Comparison of ENCODE assay signal across 14 cellular contexts in the genomic region with DNA sequence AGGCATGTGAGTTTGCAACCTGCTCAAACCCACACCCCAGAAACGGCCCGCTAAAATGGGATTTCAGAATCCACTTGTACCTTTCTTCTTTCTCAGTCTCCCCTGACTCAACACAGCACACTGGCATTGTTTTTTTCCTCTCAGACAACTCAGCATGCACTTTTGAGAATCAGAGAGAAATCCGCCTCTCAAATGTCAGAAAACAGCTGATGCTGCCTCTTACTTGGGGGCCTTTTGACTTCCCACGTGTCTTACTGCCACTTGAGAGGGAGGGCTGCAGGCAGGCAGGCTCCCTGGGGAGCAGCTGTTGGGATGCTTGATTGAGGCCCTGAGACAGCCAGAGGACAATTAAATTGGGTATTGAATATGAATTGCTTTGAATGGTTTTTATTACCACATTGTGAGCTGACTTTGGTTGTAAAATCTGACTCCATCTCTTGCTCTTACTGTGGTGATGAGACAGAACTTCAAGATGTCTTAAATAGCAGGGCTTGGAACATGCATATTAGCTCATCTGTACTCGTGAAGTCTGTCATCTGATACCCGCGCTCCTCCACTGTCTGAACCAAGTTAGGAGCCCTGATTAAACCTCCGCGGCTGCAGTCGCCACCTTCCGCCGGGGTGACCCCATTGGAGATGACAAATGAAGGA.
DNase-seq lines count a peak whose midpoint lies in the region; ATAC-seq and TF ChIP-seq lines count a peak whose summit lies in the region.
"Had no signal": no experiment of that assay in that cellular context is flagged by ENCODE, and none has a peak within 500 bp of the region (broad histone marks: within the 10 kb centered on the region; RNA-seq: fewer than 3 reads in every experiment).

No MANE protein-coding gene starts in this region.

- CTCF ChIA-PET in IMR-90 (lab: Yijun Ruan, JAX): interaction anchor here (0.5 to 0.8 kb wide), 3 partner anchors 11 to 257 kb away, joined by 3 to 5 read pairs (median 4); no protein-coding TSS in a partner anchor

- POLR2A ChIA-PET in IMR-90 (lab: Charles Lee; ENCODE audit: unreplicated experiment): no interaction called here

- no peak overlapping the region for H2BK5ac ChIP-seq in IMR-90 (ENCODE audit: low read depth, low read length, poor library complexity, severe bottlenecking)

- no peak overlapping the region for H2BK15ac ChIP-seq in IMR-90 (ENCODE audit: low read depth, low read length)

- peak overlapping the region; percentile 13 for H3K4me3 Mint-ChIP-seq in T-helper 2 cell treated with Interferon-gamma antibody and Interleukin-4, amounts not matched to agents 5 μg/mL and 100 μg/mL, for 36 hours
- H3K4me3 Mint-ChIP-seq: naive B cell had no signal

- H3K4me1 Mint-ChIP-seq in T-helper 2 cell treated with Interferon-gamma antibody and Interleukin-4, amounts not matched to agents 5 μg/mL and 100 μg/mL, for 36 hours (ENCODE audit: low read depth): peaks cover 38% of the 10 kb centered on the region

- H3K4ac ChIP-seq in IMR-90 (ENCODE audit: low read depth, low read length): no peak overlapping the region

- H2BK20ac ChIP-seq in IMR-90 (ENCODE audit: low read depth, low read length): no peak overlapping the region

- H3K27ac ChIP-seq in IMR-90 (ENCODE audit: insufficient read depth, low read length): no peak overlapping the region
- H3K27ac ChIP-seq: 22Rv1 had no signal

- no peaks in the 10 kb centered on the region for H3K9me3 Mint-ChIP-seq in T-helper 2 cell treated with Interferon-gamma antibody and Interleukin-4, amounts not matched to agents 5 μg/mL and 100 μg/mL, for 36 hours

- in situ Hi-C loops in IMR-90 (cut with MboI; ENCODE audit: low sequenced_read_pairs): no loop called here

- intact Hi-C loops in IMR-90 (cut with micrococcal nuclease): no loop called here

- H3K18ac ChIP-seq in IMR-90 (ENCODE audit: low read depth, low read length): no peak overlapping the region

- no peak overlapping the region for H3K56ac ChIP-seq in IMR-90 (ENCODE audit: extremely low read depth, insufficient read depth, low read length)

- no peak overlapping the region for H4K5ac ChIP-seq in IMR-90 (ENCODE audit: low read depth, low read length)

- no TSS peak for BruUV-seq in IMR-90 (replicated peaks; lab: Mats Ljungman, UMichigan)

- H3K36me3 Mint-ChIP-seq in T-helper 2 cell treated with Interferon-gamma antibody and Interleukin-4, amounts not matched to agents 5 μg/mL and 100 μg/mL, for 36 hours (ENCODE audit: low read depth): no peaks in the 10 kb centered on the region

- TF ChIP-seq CTCF in IMR-90 (conservative IDR thresholded peaks at IDR 0.05; ENCODE audit: low read depth, low read length): no peak

- ATAC-seq in IMR-90 (ENCODE audit: low read depth): no peak
- ATAC-seq in HG02973 (IDR thresholded peaks at IDR 0.05; ENCODE audit: unreplicated experiment): no peak
- ATAC-seq in GM18868 (IDR thresholded peaks at IDR 0.05; ENCODE audit: unreplicated experiment): no peak

- H3K27ac Mint-ChIP-seq in T-helper 2 cell treated with Interferon-gamma antibody and Interleukin-4, amounts not matched to agents 5 μg/mL and 100 μg/mL, for 36 hours: peak overlapping the region; percentile 70
- H3K27ac Mint-ChIP-seq: naive B cell had no signal

- H2AK9ac ChIP-seq in IMR-90 (replicated peaks; ENCODE audit: low read depth, low read length, poor library complexity): no peak overlapping the region

- no peak overlapping the region for H4K91ac ChIP-seq in IMR-90 (ENCODE audit: insufficient read depth, low read depth, low read length)

- no peak overlapping the region for H3K23ac ChIP-seq in IMR-90 (ENCODE audit: low read depth, low read length)

- peaks cover 7% of the 10 kb centered on the region; the same call in 1 of the 2 replicates for H3K4me1 ChIP-seq in IMR-90 (ENCODE audit: control insufficient read depth, insufficient read depth, low read length)

- no peak overlapping the region for H3K4me3 ChIP-seq in IMR-90 (ENCODE audit: insufficient read depth, low read depth, low read length)

- no peak overlapping the region for H2AFZ ChIP-seq in IMR-90 (replicated peaks; ENCODE audit: low read length, poor library complexity)

- no peak for TF ChIP-seq RAD21 in IMR-90 (IDR thresholded peaks at IDR 0.05; ENCODE audit: low read length)

- 65% methylated on average over 4 of the region's 12 CpGs; no CpG with 5 or more reads in 1 of the 2 experiments for WGBS in IMR-90 (ENCODE audit: extremely low coverage in 2 of 2, insufficient read length in 1 of 2), 2 experiments

- TF ChIP-seq POLR2A in IMR-90 (IDR thresholded peaks at IDR 0.05; ENCODE audit: low read depth, low read length): no peak

- H2BK120ac ChIP-seq in IMR-90 (ENCODE audit: low read depth, low read length): no peak overlapping the region

- no peak overlapping the region for H3K14ac ChIP-seq in IMR-90 (replicated peaks; ENCODE audit: low read depth, low read length)

- DNase-seq in DMS 273 (lab: John Stamatoyannopoulos, UW; ENCODE audit: unreplicated experiment) (peak; percentile 2), DMS 273 treated with DMSO at 0.1 percent for 48 hours (lab: John Stamatoyannopoulos, UW) (no peak), IMR-90 (peak; percentile 19), iris pigment epithelial cell (ENCODE audit: low read depth) (peak; percentile 22), putamen (ENCODE audit: low spot score) (no peak)
- peak; percentile 48 for DNase-seq in T-helper 2 cell treated with Interferon-gamma antibody and Interleukin-4, amounts not matched to agents 5 μg/mL and 100 μg/mL, for 36 hours (ENCODE audit: low spot score)
- DNase-seq: DMS153, islet precursor cell, Kasumi-1, naive B cell, small intestine had no signal

- peaks cover 6% of the 10 kb centered on the region for H3K27me3 Mint-ChIP-seq in T-helper 2 cell treated with Interferon-gamma antibody and Interleukin-4, amounts not matched to agents 5 μg/mL and 100 μg/mL, for 36 hours (ENCODE audit: low read depth)

- H2AK5ac ChIP-seq in IMR-90 (ENCODE audit: low read depth, low read length): no peak overlapping the region

- H3K9me1 ChIP-seq in IMR-90 (ENCODE audit: insufficient read depth, low read length): peaks cover under 1% of the 10 kb centered on the region

- no peak overlapping the region for H3K4me2 ChIP-seq in IMR-90 (ENCODE audit: low read depth, low read length)

- dilution Hi-C loops in IMR-90 (cut with HindIII; ENCODE audit: low sequenced_read_pairs, unreplicated experiment): no loop called here

- H4K8ac ChIP-seq in IMR-90 (ENCODE audit: low read depth in 2 of 2, low read length in 2 of 2): no peak overlapping the region

- no peaks in the 10 kb centered on the region for H3K36me3 ChIP-seq in IMR-90 (ENCODE audit: control insufficient read depth, insufficient read depth, low read length)

- H4K20me1 ChIP-seq in IMR-90 (ENCODE audit: insufficient read depth, low read length): no peaks in the 10 kb centered on the region

- H3K79me1 ChIP-seq in IMR-90 (ENCODE audit: low read depth in 1 of 2, low read length in 2 of 2): no peaks in the 10 kb centered on the region

- peaks cover 7% of the 10 kb centered on the region for H3K27me3 ChIP-seq in IMR-90 (ENCODE audit: control insufficient read depth, insufficient read depth, low read length)

- no peaks in the 10 kb centered on the region for H3K9me3 ChIP-seq in IMR-90 (ENCODE audit: control insufficient read depth, insufficient read depth, low read length)

- no peak overlapping the region for H3K9ac ChIP-seq in IMR-90 (ENCODE audit: low read depth, low read length)

TF ChIP-seq in IMR-90, 13 proteins besides CTCF, POLR2A, EP300 and RAD21:
- TF ChIP-seq SMC3 (IDR thresholded peaks at IDR 0.05; ENCODE audit: low read depth, low read length): no peak
- TF ChIP-seq, protein P1, sequence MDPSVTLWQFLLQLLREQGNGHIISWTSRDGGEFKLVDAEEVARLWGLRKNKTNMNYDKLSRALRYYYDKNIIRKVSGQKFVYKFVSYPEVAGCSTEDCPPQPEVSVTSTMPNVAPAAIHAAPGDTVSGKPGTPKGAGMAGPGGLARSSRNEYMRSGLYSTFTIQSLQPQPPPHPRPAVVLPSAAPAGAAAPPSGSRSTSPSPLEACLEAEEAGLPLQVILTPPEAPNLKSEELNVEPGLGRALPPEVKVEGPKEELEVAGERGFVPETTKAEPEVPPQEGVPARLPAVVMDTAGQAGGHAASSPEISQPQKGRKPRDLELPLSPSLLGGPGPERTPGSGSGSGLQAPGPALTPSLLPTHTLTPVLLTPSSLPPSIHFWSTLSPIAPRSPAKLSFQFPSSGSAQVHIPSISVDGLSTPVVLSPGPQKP (IDR thresholded peaks at IDR 0.05; ENCODE audit: borderline replicate concordance, low read depth, low read length): no peak
- no peak for TF ChIP-seq RFX5 (IDR thresholded peaks at IDR 0.05; ENCODE audit: low read depth, low read length)
- TF ChIP-seq BHLHE40 (IDR thresholded peaks at IDR 0.05; ENCODE audit: low read depth, low read length): no peak
- TF ChIP-seq RCOR1 (IDR thresholded peaks at IDR 0.05; ENCODE audit: insufficient replicate concordance, low read length): no peak

Comparison
In these comparisons a context has a peak if more than half of its experiments do, and no peak if none do; other contexts are left out.
1. DNase-seq: peak in DMS 273 (single experiment), IMR-90 (single experiment), T-helper 2 cell treated with Interferon-gamma antibody and Interleukin-4, amounts not matched to agents 5 μg/mL and 100 μg/mL, for 36 hours (single experiment) and iris pigment epithelial cell (single experiment); none in DMS 273 treated with DMSO at 0.1 percent for 48 hours (single experiment) and putamen (single experiment).